Comparison of ENCODE assay signal across 25 cellular contexts in genomic region chr16:31149894-31150890, GRCh38. TPM values are rescaled to one million over a fixed set of nuclear protein-coding genes. Genes with fewer than 3 reads are reported as not detected.
DNase-seq lines count a peak whose midpoint lies in the region; ATAC-seq and TF ChIP-seq lines count a peak whose summit lies in the region.
"Had no signal": no experiment of that assay in that cellular context is flagged by ENCODE, and none has a peak within 500 bp of the region (broad histone marks: within the 10 kb centered on the region; RNA-seq: fewer than 3 reads in every experiment).

Gene PRSS36, minus strand, starts transcription at chr16:31150066. Its CDS starts 31 bp downstream, at chr16:31150035.

- H3K9ac ChIP-seq in PC-3 (ENCODE audit: low read length) = no peak within 1 kb of the TSS

- no peak within 1 kb of the TSS for H3K4me3 ChIP-seq in PC-3 (ENCODE audit: low read length)
- no peak within 1 kb of the TSS for H3K4me3 ChIP-seq in gastrocnemius medialis
- H3K4me3 ChIP-seq: lung had no signal

- POLR2A ChIA-PET in PC-3 (lab: Charles Lee; ENCODE audit: unreplicated experiment) = no interaction called here

- H3K27me3 ChIP-seq in PC-3 (ENCODE audit: low read length) = no peaks in the 10 kb centered on the region
- no peaks in the 10 kb centered on the region for H3K27me3 ChIP-seq in gastrocnemius medialis

- H4K20me1 ChIP-seq in PC-3 (ENCODE audit: low read length) = no peaks in the 10 kb centered on the region

- H3K4me2 ChIP-seq in PC-3 (ENCODE audit: low read length) = no peak within 1 kb of the TSS

- no peaks in the 10 kb centered on the region for H3K79me2 ChIP-seq in PC-3 (ENCODE audit: low read length)

- H3K9me3 ChIP-seq in PC-3 (ENCODE audit: low read length) = no peaks in the 10 kb centered on the region
- H3K9me3 ChIP-seq in gastrocnemius medialis = no peaks in the 10 kb centered on the region
- H3K9me3 ChIP-seq: esophagus squamous epithelium had no signal

- H3K36me3 ChIP-seq in PC-3 (ENCODE audit: low read depth, low read length) (no peaks in the 10 kb centered on the region), gastrocnemius medialis (no peaks in the 10 kb centered on the region)
- H3K36me3 ChIP-seq: esophagus squamous epithelium, WERI-Rb-1 had no signal

- DNase-seq in DMS53 (lab: John Stamatoyannopoulos, UW) = peak; percentile 31
- no peak for DNase-seq in DMS53 treated with DMSO at 0.1 percent for 48 hours (lab: John Stamatoyannopoulos, UW; ENCODE audit: unreplicated experiment)
- no peak for DNase-seq in PC-3
- peak; percentile 2 for DNase-seq in hepatic stellate cell (ENCODE audit: low spot score)
- DNase-seq in gastrocnemius medialis = peak in 1 of 2 donors; percentile 63
- no peak for DNase-seq in occipital lobe (lab: John Stamatoyannopoulos, UW)
- no peak for DNase-seq in anterior cingulate cortex (lab: John Stamatoyannopoulos, UW)
- DNase-seq: activated CD4-positive, alpha-beta memory T cell treated with anti-CD3 and anti-CD28 coated beads, Interleukin-2, amount 10 ng/mL, durations not matched to agents 7 days and 5 days; activated naive CD4-positive, alpha-beta T cell treated with Interleukin-2 at 50 U/mL for 16 hours; activated T-cell treated with anti-CD3 and anti-CD28 coated beads, Interleukin-2, amount 50 U/mL, for 1 hour; amygdala; effector memory CD4-positive, alpha-beta T cell; esophagus squamous epithelium; Kasumi-1; NCI-H1105; posterior cingulate gyrus; stimulated activated CD4-positive, alpha-beta T cell treated with anti-CD3 and anti-CD28 coated beads, Interleukin-2, amount 100 ng/mL, for 48 hours; T-helper 17 cell; trophoblast cell; WERI-Rb-1 had no signal

- CTCF ChIA-PET in PC-3 (lab: Charles Lee) = no interaction called here

- TF ChIP-seq CTCF in PC-3 (conservative IDR thresholded peaks at IDR 0.05; ENCODE audit: low read depth, low read length) (no peak), gastrocnemius medialis (IDR thresholded peaks at IDR 0.05 in 4 of 5, conservative IDR thresholded peaks at IDR 0.05 in 1 of 5) (no peak)

- no TSS peak for BruUV-seq in PC-3 (replicated peaks; lab: Mats Ljungman, UMichigan)

- no peak for TF ChIP-seq POLR2A in gastrocnemius medialis (IDR thresholded peaks at IDR 0.05)

- in situ Hi-C loops in gastrocnemius medialis (cut with MboI; ENCODE audit: low sequenced_read_pairs in 4 of 4) = loop anchor here in 2 of 4 donors (10.0 to 25.0 kb wide), 3 partner anchors 55 to 163 kb away; partner anchors contain the start of genes HSD3B7 (in 1 of the 2), STX1B (in 1 of the 2) and VKORC1 (in 1 of the 2)

- no peaks in the 10 kb centered on the region for H3F3A ChIP-seq in PC-3 (ENCODE audit: low read length, unreplicated experiment)

- H3K27ac ChIP-seq in PC-3 (ENCODE audit: low read length) (no peak within 1 kb of the TSS), gastrocnemius medialis (peak within 1 kb of the TSS in 3 of 4 donors; percentile 44 to 60 (median 46))
- H3K27ac ChIP-seq: 22Rv1, WERI-Rb-1 had no signal

- no peak within 1 kb of the TSS for H2AFZ ChIP-seq in PC-3 (ENCODE audit: low read length)

- ATAC-seq in PC-3 (0 out of 2 replicates have a peak, but pooled peaks have one; percentile 24), gastrocnemius medialis (peak; percentile 61 to 76), HG03457 (IDR thresholded peaks at IDR 0.05; ENCODE audit: unreplicated experiment) (no peak)
- ATAC-seq: HCT116; naive thymus-derived CD8-positive, alpha-beta T cell; T-helper 17 cell had no signal

- intact Hi-C loops in PC-3 (cut with micrococcal nuclease) = loop anchor here (10.0 kb wide), 1 partner anchor 125 kb away; no protein-coding TSS in a partner anchor
- intact Hi-C loops in gastrocnemius medialis (cut with DNase I; ENCODE audit: low total_unique reads) = no loop called here

- H3K9me2 ChIP-seq in PC-3 (replicated peaks; ENCODE audit: low read length) = no peaks in the 10 kb centered on the region

- H3K4me1 ChIP-seq in PC-3 (ENCODE audit: insufficient read depth, low read length) = no peaks in the 10 kb centered on the region
- H3K4me1 ChIP-seq in gastrocnemius medialis = peaks cover 0 to 5% of the 10 kb centered on the region in 2 donors

RNA-seq across cellular contexts. Expression of gene PRSS36, which starts in this region (rescaled TPM):
- total RNA-seq in PC-3 (2014; rRNA removed) = 0.51 TPM in 1 of 2 replicates, not detected in the other
- total RNA-seq in gastrocnemius medialis = 1 to 10 TPM in 3 of 4 donors, not detected in 1; 1.0 to 8.1 (median 3.7) TPM
- total RNA-seq in occipital lobe = not detected

Comparison
In these comparisons a context has a peak if more than half of its experiments do, and no peak if none do; other contexts are left out.
1. DNase-seq: peak in DMS53 (single experiment) and hepatic stellate cell (single experiment); none in DMS53 treated with DMSO at 0.1 percent for 48 hours (single experiment), PC-3 (single experiment), occipital lobe (single experiment) and anterior cingulate cortex (0 of 58).
2. Peak in ATAC-seq in PC-3; RNA of the gene not detected or under 1 TPM.